ENCODE assay signal across 8 cellular contexts in genomic region chr1:161453950-161454860, GRCh38. TPM values are rescaled to one million over a fixed set of nuclear protein-coding genes. Genes with fewer than 3 reads are reported as not detected.
A peak's percentile ranks its signal among the peaks of the same experiment; 100 is the strongest.
DNase-seq lines count a peak whose midpoint lies in the region; ATAC-seq, FAIRE-seq and TF ChIP-seq lines count a peak whose summit lies in the region.
"Not testable (repeated sequence)": the region's sequence is repeated elsewhere in the genome, so short reads cannot be mapped to it uniquely, and the experiment has no call there.

No MANE protein-coding gene starts in this region.

- not testable (repeated sequence) for H3K36me3 ChIP-seq in gastroesophageal sphincter

- not testable (repeated sequence) for FAIRE-seq in A549 (lab: Jason Lieb, UNC)

- not testable (repeated sequence) for H3K27ac Mint-ChIP-seq in neural crest cell (ENCODE audit: unreplicated experiment)

- not testable (repeated sequence) for H3K4me3 ChIP-seq in A549, gastroesophageal sphincter

- H3K9me3 Mint-ChIP-seq in neural crest cell: not testable (repeated sequence)

- POLR2A ChIA-PET in A549 (lab: Yijun Ruan, JAX): not testable (repeated sequence)

- CTCF ChIA-PET in A549 (lab: Yijun Ruan, JAX): not testable (repeated sequence)

- WGBS in A549 (ENCODE audit: missing lambda C conversion rate): 81% methylated on average over 15 of the region's 67 CpGs
- no CpG with 5 or more reads among the region's 67 CpGs for WGBS in gastroesophageal sphincter (ENCODE audit: low coverage in 1 of 2), 2 donors

- TF ChIP-seq RAD21 in A549 (conservative IDR thresholded peaks at IDR 0.05 in 1 of 2, IDR thresholded peaks at IDR 0.05 in 1 of 2): not testable (repeated sequence)

- not testable (repeated sequence) for H3K27me3 ChIP-seq in gastroesophageal sphincter

- H3K27me3 Mint-ChIP-seq in neural crest cell (ENCODE audit: low read depth): not testable (repeated sequence)

- ATAC-seq in A549 (peak; percentile 58 to 78), GM19023 (IDR thresholded peaks at IDR 0.05; ENCODE audit: unreplicated experiment) (peak; percentile 66), GM21717 (IDR thresholded peaks at IDR 0.05; ENCODE audit: unreplicated experiment) (peak; percentile 52), HG03045 (IDR thresholded peaks at IDR 0.05; ENCODE audit: unreplicated experiment) (peak; percentile 52), HG03575 (IDR thresholded peaks at IDR 0.05; ENCODE audit: extremely low read depth, insufficient number of reproducible peaks, low FRiP score, unreplicated experiment) (peak; percentile 41), gastroesophageal sphincter (peak; percentile 47)

- H3K9me3 ChIP-seq in A549, gastroesophageal sphincter: not testable (repeated sequence)

- DNase-seq in A549 (ENCODE audit: low read depth in 1 of 2, low spot score in 1 of 2): not testable (repeated sequence)
- peak; percentile 56 to 58 for DNase-seq in activated T-cell treated with anti-CD3 and anti-CD28 coated beads, Interleukin-2, amount 50 U/mL, for 48 hours
- peak; percentile 35 for DNase-seq in neural crest cell (ENCODE audit: low read depth, low spot score)

- not testable (repeated sequence) for TF ChIP-seq POLR2A in A549 (IDR thresholded peaks at IDR 0.05; ENCODE audit: low read length); gastroesophageal sphincter (IDR thresholded peaks at IDR 0.05)

- not testable (repeated sequence) for H3K36me3 Mint-ChIP-seq in neural crest cell (ENCODE audit: low read depth)

- peak overlapping the region; percentile 21; the same call in 1 of the 3 replicates for H3K4me2 ChIP-seq in A549

- not testable (repeated sequence) for TF ChIP-seq CTCF in A549 (IDR thresholded peaks at IDR 0.05); gastroesophageal sphincter (IDR thresholded peaks at IDR 0.05); neural crest cell (conservative IDR thresholded peaks at IDR 0.05)

- H3K4me1 ChIP-seq in A549, gastroesophageal sphincter: not testable (repeated sequence)

- H3K4me1 Mint-ChIP-seq in neural crest cell: not testable (repeated sequence)

- TF ChIP-seq EP300 in A549 (IDR thresholded peaks at IDR 0.05); gastroesophageal sphincter (IDR thresholded peaks at IDR 0.05): not testable (repeated sequence)

- not testable (repeated sequence) for H3K27ac ChIP-seq in A549, gastroesophageal sphincter

- not testable (repeated sequence) for H3K4me3 Mint-ChIP-seq in neural crest cell

RNA-seq across cellular contexts. Expression of gene FCGR2A, which starts 51.1 kb away (rescaled TPM):
- polyA plus RNA-seq in A549 (2011; rRNA removed) (0.12 and 0.13 TPM in 2 replicates), A549 (2017; fragmentation: RNase III; extraction: RNeasy Plus Mini Kit Qiagen cat#74134 plus additional on column Dnase treatment) (not detected in 3 replicates)
- polyA plus RNA-seq in A549 (2012; cell fraction: cytosol; rRNA removed): not detected in 2 replicates
- polyA plus RNA-seq in A549 (2012; cell fraction: nucleus; rRNA removed): not detected in 2 replicates
- not detected in 2 replicates for polyA minus RNA-seq in A549 (2011; rRNA and poly(A)+ RNA removed)
- total RNA-seq in gastroesophageal sphincter (10 to 100 TPM; 16.3 to 74.1 (median 40.1) TPM), neural crest cell (not detected in 2 replicates)

Comparison
In these comparisons a context has a peak if more than half of its experiments do, and no peak if none do; other contexts are left out.
1. RNA of gene FCGR2A, which starts 51.1 kb away (total RNA-seq): 16.3 to 74.1 TPM in gastroesophageal sphincter; not detected in neural crest cell; every median in the first group is over 10 times any median in the second.
2. Peak in every context shown above with its lines, with median percentiles within 50 percentile points of each other: ATAC-seq.